ENCODE assay signal across 20 cellular contexts in the genomic region with DNA sequence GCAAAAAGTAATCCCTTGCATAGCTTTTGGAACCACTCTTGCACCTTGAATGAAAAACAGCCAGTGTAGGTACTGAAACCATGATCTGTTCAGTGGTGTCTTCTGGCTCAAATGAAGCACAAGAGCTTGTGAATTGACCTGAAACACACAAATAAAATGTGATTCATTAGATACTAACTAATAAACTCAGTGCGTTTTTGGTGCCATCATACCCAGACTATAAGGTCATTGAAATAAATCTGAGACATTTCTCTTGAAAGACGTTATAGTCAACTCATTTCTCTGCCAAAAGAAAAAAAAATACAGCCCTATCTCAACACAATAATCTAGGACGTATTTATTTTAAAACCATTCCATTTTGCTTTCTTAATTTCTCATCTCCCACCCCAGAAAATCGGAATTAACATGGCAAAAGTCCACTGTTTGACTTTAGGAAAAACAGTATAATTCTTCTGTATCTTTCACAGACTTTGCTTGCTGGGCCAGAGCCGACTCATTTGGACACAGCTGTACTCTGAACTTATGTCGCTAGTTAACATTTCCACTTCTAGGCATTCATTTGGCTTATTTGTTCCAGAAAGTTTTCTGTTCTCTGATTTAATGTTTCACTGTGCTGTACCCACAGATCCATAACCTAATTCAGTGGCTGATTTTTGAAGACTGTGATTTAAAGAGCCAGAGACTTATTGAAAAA.
A peak's percentile ranks its signal among the peaks of the same experiment; 100 is the strongest.
DNase-seq lines count a peak whose midpoint lies in the region; ATAC-seq, FAIRE-seq and TF ChIP-seq lines count a peak whose summit lies in the region.
"Had no signal": no experiment of that assay in that cellular context is flagged by ENCODE, and none has a peak within 500 bp of the region (broad histone marks: within the 10 kb centered on the region; RNA-seq: fewer than 3 reads in every experiment).

No MANE protein-coding gene starts in this region.

- H3K27ac Mint-ChIP-seq in activated CD8-positive, alpha-beta T cell treated with anti-CD3 and anti-CD28 coated beads, Interleukin-2, amount 10 ng/mL, durations not matched to agents 7 days and 5 days, result no peak overlapping the region
- H3K27ac Mint-ChIP-seq: activated CD8-positive, alpha-beta T cell treated with anti-CD3 and anti-CD28 coated beads for 36 hours; activated naive CD4-positive, alpha-beta T cell treated with anti-CD3 and anti-CD28 coated beads for 36 hours; stimulated activated naive CD8-positive, alpha-beta T cell treated with anti-CD3 and anti-CD28 coated beads, Interleukin-15, Interleukin-2, amounts not matched to agents 100 ng/mL and 50 ng/mL, for 24 hours had no signal

- no peaks in the 10 kb centered on the region for H3K9me3 Mint-ChIP-seq in activated CD8-positive, alpha-beta T cell treated with anti-CD3 and anti-CD28 coated beads, Interleukin-2, amount 10 ng/mL, durations not matched to agents 7 days and 5 days (ENCODE audit: insufficient read depth)
- H3K9me3 Mint-ChIP-seq: activated naive CD4-positive, alpha-beta T cell treated with anti-CD3 and anti-CD28 coated beads for 36 hours; stimulated activated naive CD8-positive, alpha-beta T cell treated with anti-CD3 and anti-CD28 coated beads, Interleukin-15, Interleukin-2, amounts not matched to agents 100 ng/mL and 50 ng/mL, for 24 hours had no signal

- H3K36me3 Mint-ChIP-seq in activated CD8-positive, alpha-beta T cell treated with anti-CD3 and anti-CD28 coated beads, Interleukin-2, amount 10 ng/mL, durations not matched to agents 7 days and 5 days (ENCODE audit: low read depth), result no peaks in the 10 kb centered on the region

- H3K27me3 Mint-ChIP-seq in activated CD8-positive, alpha-beta T cell treated with anti-CD3 and anti-CD28 coated beads, Interleukin-2, amount 10 ng/mL, durations not matched to agents 7 days and 5 days (ENCODE audit: low read depth), result no peaks in the 10 kb centered on the region
- H3K27me3 Mint-ChIP-seq: activated CD8-positive, alpha-beta T cell treated with anti-CD3 and anti-CD28 coated beads for 36 hours; stimulated activated naive CD8-positive, alpha-beta T cell treated with anti-CD3 and anti-CD28 coated beads, Interleukin-15, Interleukin-2, amounts not matched to agents 100 ng/mL and 50 ng/mL, for 24 hours had no signal

- no peak for ATAC-seq in sciatic nerve
- ATAC-seq in activated CD8-positive, alpha-beta T cell treated with anti-CD3 and anti-CD28 coated beads, Interleukin-2, amount 10 ng/mL, durations not matched to agents 7 days and 5 days, result no peak
- no peak for ATAC-seq in GM19467 (IDR thresholded peaks at IDR 0.05; ENCODE audit: unreplicated experiment)
- no peak for ATAC-seq in GM21381 (IDR thresholded peaks at IDR 0.05; ENCODE audit: unreplicated experiment)
- ATAC-seq: activated CD8-positive, alpha-beta T cell treated with anti-CD3 and anti-CD28 coated beads for 36 hours had no signal

- DNase-seq in AG10803 (ENCODE audit: low read depth) (peak; percentile 46), astrocyte of the hippocampus (ENCODE audit: low read depth, low spot score) (peak; percentile 11), sciatic nerve (ENCODE audit: low spot score) (no peak)
- no peak for DNase-seq in activated CD8-positive, alpha-beta T cell treated with anti-CD3 and anti-CD28 coated beads, Interleukin-2, amount 10 ng/mL, durations not matched to agents 7 days and 5 days
- DNase-seq: activated CD8-positive, alpha-beta T cell treated with anti-CD3 and anti-CD28 coated beads for 36 hours; activated naive CD4-positive, alpha-beta T cell treated with anti-CD3 and anti-CD28 coated beads for 36 hours; activated T-cell treated with anti-CD3 and anti-CD28 coated beads, Interleukin-2, amount 50 U/mL, for 1 hour; DND-41; effector memory CD4-positive, alpha-beta T cell; head of caudate nucleus; mammary epithelial cell; NCI-H2107; stimulated activated CD4-positive, alpha-beta T cell treated with anti-CD3 and anti-CD28 coated beads, Interleukin-4, amount 100 ng/mL, for 1 hour had no signal

- H3K36me3 ChIP-seq in rectal smooth muscle tissue (ENCODE audit: control insufficient read depth, insufficient read depth, low read length), result no peaks in the 10 kb centered on the region

- no peak overlapping the region for H3K4me3 ChIP-seq in AG10803 (ENCODE audit: low read length)
- H3K4me3 ChIP-seq in rectal smooth muscle tissue (ENCODE audit: low read length), result no peak overlapping the region
- H3K4me3 ChIP-seq: A549 had no signal

- H3K9ac ChIP-seq in rectal smooth muscle tissue (ENCODE audit: low read length), result no peak overlapping the region

- POLR2A ChIA-PET in activated CD8-positive, alpha-beta T cell treated with anti-CD3 and anti-CD28 coated beads, Interleukin-2, amount 10 ng/mL, durations not matched to agents 7 days and 5 days (lab: Charles Lee), result no interaction called here

- no peak for TF ChIP-seq CTCF in AG10803 (conservative IDR thresholded peaks at IDR 0.05; ENCODE audit: low read length)

- CTCF ChIA-PET in activated CD8-positive, alpha-beta T cell treated with anti-CD3 and anti-CD28 coated beads, Interleukin-2, amount 10 ng/mL, durations not matched to agents 7 days and 5 days (lab: Charles Lee), result interaction anchor here (1.3 kb wide), 1 partner anchor 34 kb away, joined by 3 read pairs; no protein-coding TSS in a partner anchor

- H3K4me3 Mint-ChIP-seq in activated CD8-positive, alpha-beta T cell treated with anti-CD3 and anti-CD28 coated beads, Interleukin-2, amount 10 ng/mL, durations not matched to agents 7 days and 5 days, result no peak overlapping the region
- H3K4me3 Mint-ChIP-seq: activated CD8-positive, alpha-beta T cell treated with anti-CD3 and anti-CD28 coated beads for 36 hours; activated naive CD4-positive, alpha-beta T cell treated with anti-CD3 and anti-CD28 coated beads for 36 hours; H9; stimulated activated naive CD8-positive, alpha-beta T cell treated with anti-CD3 and anti-CD28 coated beads, Interleukin-15, Interleukin-2, amounts not matched to agents 100 ng/mL and 50 ng/mL, for 24 hours had no signal

- no peaks in the 10 kb centered on the region for H3K27me3 ChIP-seq in rectal smooth muscle tissue (ENCODE audit: control insufficient read depth, insufficient read depth, low read length)

- intact Hi-C loops in sciatic nerve (cut with DNase I), result no loop called here

- H3K4me1 Mint-ChIP-seq in activated CD8-positive, alpha-beta T cell treated with anti-CD3 and anti-CD28 coated beads, Interleukin-2, amount 10 ng/mL, durations not matched to agents 7 days and 5 days (ENCODE audit: low read depth), result no peaks in the 10 kb centered on the region

- peak; percentile 75 for FAIRE-seq in islet of Langerhans (lab: Jason Lieb, UNC)
- FAIRE-seq: A549 had no signal

- H3K27ac ChIP-seq in rectal smooth muscle tissue (ENCODE audit: low read depth, low read length), result peak overlapping the region; percentile 2

- peaks cover 8% of the 10 kb centered on the region for H3K4me1 ChIP-seq in rectal smooth muscle tissue (ENCODE audit: control insufficient read depth, insufficient read depth, low read length)

Comparison
In these comparisons a context has a peak if more than half of its experiments do, and no peak if none do; other contexts are left out.
1. DNase-seq: peak in AG10803 (single experiment) and astrocyte of the hippocampus (single experiment); none in sciatic nerve (single experiment) and activated CD8-positive, alpha-beta T cell treated with anti-CD3 and anti-CD28 coated beads, Interleukin-2, amount 10 ng/mL, durations not matched to agents 7 days and 5 days (single experiment).